18 cellular contexts compared by ENCODE assay signal in the genomic region with DNA sequence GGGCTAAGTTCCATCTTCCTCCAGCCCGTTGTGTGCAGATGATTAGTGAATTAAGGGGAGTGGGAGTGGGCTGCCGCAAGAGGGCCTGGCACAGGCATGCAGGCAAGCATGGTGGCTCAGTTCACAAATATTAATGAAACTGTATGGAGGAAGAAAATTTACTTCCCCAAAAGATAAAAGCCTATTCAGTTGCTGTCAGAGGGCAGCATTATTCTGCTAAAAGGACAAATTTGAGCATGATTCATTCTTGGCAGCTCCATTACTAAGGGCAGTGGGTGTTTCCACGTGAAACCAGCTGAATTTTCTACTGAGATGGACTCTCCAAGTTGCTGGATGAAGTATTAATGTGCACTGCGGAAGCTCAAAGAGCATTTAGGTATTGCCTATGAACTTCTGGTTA.
"Had no signal": no experiment of that assay in that cellular context is flagged by ENCODE, and none has a peak within 500 bp of the region (broad histone marks: within the 10 kb centered on the region; RNA-seq: fewer than 3 reads in every experiment).

No MANE protein-coding gene starts in this region.

- ATAC-seq: foreskin keratinocyte; left cardiac atrium; left ventricle myocardium superior; mucosa of descending colon; naive thymus-derived CD8-positive, alpha-beta T cell; psoas muscle; stimulated activated memory B cell treated with anti-CD40 and anti-IgM and Interleukin-4, amounts not matched to agents 10 μg/mL and 1 μg/mL and 100 μg/mL, for 72 hours had no signal

- DNase-seq: cerebellar nuclear complex; dorsolateral prefrontal cortex; effector CD8-positive, alpha-beta T cell; esophagus squamous epithelium; foreskin keratinocyte; head of caudate nucleus; kidney; left cardiac atrium; left ventricle myocardium superior; mucosa of descending colon; naive thymus-derived CD8-positive, alpha-beta T cell; psoas muscle; retina; right lobe of liver; stimulated activated CD4-positive, alpha-beta T cell treated with anti-CD3 and anti-CD28 coated beads, Interleukin-4, amount 100 ng/mL, for 24 hours had no signal

- H3K4me3 ChIP-seq: dorsolateral prefrontal cortex, esophagus squamous epithelium, hepatocyte, mucosa of descending colon, psoas muscle, right lobe of liver, tibial nerve had no signal
